20 cellular contexts compared by ENCODE assay signal in genomic region chr11:74014880-74015279, GRCh38.
DNase-seq lines count a peak whose midpoint lies in the region.
"Had no signal": no experiment of that assay in that cellular context is flagged by ENCODE, and none has a peak within 500 bp of the region (broad histone marks: within the 10 kb centered on the region; RNA-seq: fewer than 3 reads in every experiment).

No MANE protein-coding gene starts in this region.

- DNase-seq in Ammon's horn (ENCODE audit: low spot score) (peak; percentile 43), CD1c-positive myeloid dendritic cell (ENCODE audit: extremely low spot score) (peak; percentile 46), RPMI8226 (peak; percentile 94), NCI-H69 (lab: John Stamatoyannopoulos, UW) (no peak), DMS53 treated with DMSO at 0.1 percent for 48 hours (lab: John Stamatoyannopoulos, UW; ENCODE audit: unreplicated experiment) (no peak), RKO (ENCODE audit: low spot score) (no peak)
- DNase-seq in activated CD4-positive, alpha-beta T cell treated with anti-CD3 and anti-CD28 coated beads for 4 hours: no peak
- DNase-seq: activated CD4-positive, alpha-beta T cell treated with anti-CD3 and anti-CD28 coated beads for 36 hours; activated gamma-delta T cell treated with Interleukin-2 at 50 U/mL for 16 hours; amniotic stem cell; COR-L47; cortex of kidney; mesendoderm; NCI-H1436 treated with DMSO at 0.1 percent for 48 hours; NCI-H526 treated with DMSO at 0.1 percent for 48 hours; SK-N-SH; stimulated activated CD4-positive, alpha-beta T cell treated with anti-CD3 and anti-CD28 coated beads, Interleukin-4, amount 100 ng/mL, for 4 hours; stimulated activated naive CD8-positive, alpha-beta T cell treated with anti-CD3 and anti-CD28 coated beads, Interleukin-15, amount 100 ng/mL, for 72 hours; tibial artery had no signal

- H3K4me1 Mint-ChIP-seq in dendritic cell treated with granulocyte-macrophage colony-stimulating factor and Interleukin-4, amounts not matched to agents 40 ng/mL and 50 ng/mL, for 4 days (ENCODE audit: low read depth): peaks cover 20% of the 10 kb centered on the region

- peaks cover 53% of the 10 kb centered on the region for H3K36me3 Mint-ChIP-seq in dendritic cell treated with granulocyte-macrophage colony-stimulating factor and Interleukin-4, amounts not matched to agents 40 ng/mL and 50 ng/mL, for 4 days (ENCODE audit: low read depth)

- intact Hi-C loops in dendritic cell treated with granulocyte-macrophage colony-stimulating factor and Interleukin-4, amounts not matched to agents 40 ng/mL and 50 ng/mL, for 4 days (cut with micrococcal nuclease): no loop called here

- no peaks in the 10 kb centered on the region for H3K27me3 Mint-ChIP-seq in dendritic cell treated with granulocyte-macrophage colony-stimulating factor and Interleukin-4, amounts not matched to agents 40 ng/mL and 50 ng/mL, for 4 days
- H3K27me3 Mint-ChIP-seq: activated CD4-positive, alpha-beta T cell treated with anti-CD3 and anti-CD28 coated beads for 36 hours; stimulated activated naive CD8-positive, alpha-beta T cell treated with anti-CD3 and anti-CD28 coated beads, Interleukin-15, amount 100 ng/mL, for 72 hours had no signal

- no peak overlapping the region for H3K4me3 Mint-ChIP-seq in dendritic cell treated with granulocyte-macrophage colony-stimulating factor and Interleukin-4, amounts not matched to agents 40 ng/mL and 50 ng/mL, for 4 days
- H3K4me3 Mint-ChIP-seq: activated CD4-positive, alpha-beta T cell treated with anti-CD3 and anti-CD28 coated beads for 36 hours; stimulated activated naive CD8-positive, alpha-beta T cell treated with anti-CD3 and anti-CD28 coated beads, Interleukin-15, amount 100 ng/mL, for 72 hours had no signal

- peak overlapping the region; percentile 51 for H3K27ac Mint-ChIP-seq in dendritic cell treated with granulocyte-macrophage colony-stimulating factor and Interleukin-4, amounts not matched to agents 40 ng/mL and 50 ng/mL, for 4 days
- H3K27ac Mint-ChIP-seq: activated CD4-positive, alpha-beta T cell treated with anti-CD3 and anti-CD28 coated beads for 36 hours had no signal

- H3K9me3 Mint-ChIP-seq in dendritic cell treated with granulocyte-macrophage colony-stimulating factor and Interleukin-4, amounts not matched to agents 40 ng/mL and 50 ng/mL, for 4 days: no peaks in the 10 kb centered on the region
- H3K9me3 Mint-ChIP-seq: stimulated activated naive CD8-positive, alpha-beta T cell treated with anti-CD3 and anti-CD28 coated beads, Interleukin-15, amount 100 ng/mL, for 72 hours had no signal

Comparison
In these comparisons a context has a peak if more than half of its experiments do, and no peak if none do; other contexts are left out.
1. DNase-seq: peak in Ammon's horn (single experiment), CD1c-positive myeloid dendritic cell (single experiment) and RPMI8226 (single experiment); none in activated CD4-positive, alpha-beta T cell treated with anti-CD3 and anti-CD28 coated beads for 4 hours (0 of 2), NCI-H69 (single experiment), DMS53 treated with DMSO at 0.1 percent for 48 hours (single experiment) and RKO (single experiment).